ENCODE assay signal across 8 cellular contexts in genomic region chr19:1244693-1245451, GRCh38. TPM values are rescaled to one million over a fixed set of nuclear protein-coding genes. Genes with fewer than 3 reads are reported as not detected.
DNase-seq lines count a peak whose midpoint lies in the region; ATAC-seq and TF ChIP-seq lines count a peak whose summit lies in the region.

No MANE protein-coding gene starts in this region.

- H3K4me2 ChIP-seq in BLaER1 (peak overlapping the region; percentile 98), PC-9 (peak overlapping the region; percentile 40; the same call in 1 of the 2 replicates), neural progenitor cell (no peak overlapping the region)

- no TSS peak for BruUV-seq in PC-9 (replicated peaks; lab: Mats Ljungman, UMichigan)

- H3K9ac ChIP-seq in BLaER1, result peak overlapping the region; percentile 68
- H3K9ac ChIP-seq in neural progenitor cell, result no peak overlapping the region

- H3K27me3 ChIP-seq in BLaER1, result peaks cover 1% of the 10 kb centered on the region
- H3K27me3 ChIP-seq in PC-9 (ENCODE audit: insufficient read depth, low read depth), result no peaks in the 10 kb centered on the region
- peaks cover 7% of the 10 kb centered on the region for H3K27me3 ChIP-seq in neural progenitor cell

- no peaks in the 10 kb centered on the region for H3K9me3 Mint-ChIP-seq in neural progenitor cell

- TF ChIP-seq CTCF in PC-9 (conservative IDR thresholded peaks at IDR 0.05) (no peak), neural progenitor cell (IDR thresholded peaks at IDR 0.05) (no peak)

- H3K9me2 ChIP-seq in PC-9 (ENCODE audit: insufficient read depth), result no peaks in the 10 kb centered on the region

- H3K4me3 ChIP-seq in BLaER1, result peak overlapping the region; percentile 58
- no peak overlapping the region for H3K4me3 ChIP-seq in PC-9
- no peak overlapping the region for H3K4me3 ChIP-seq in neural progenitor cell

- H3K27ac ChIP-seq in BLaER1, result peak overlapping the region; percentile 61
- no peak overlapping the region for H3K27ac ChIP-seq in PC-9
- peak overlapping the region; percentile 99 for H3K27ac ChIP-seq in epithelial cell of prostate
- no peak overlapping the region for H3K27ac ChIP-seq in neural progenitor cell

- intact Hi-C loops in PC-9 (cut with micrococcal nuclease; ENCODE audit: unreplicated experiment), result loop anchor here (5.0 kb wide), 1 partner anchor 63 kb away; no protein-coding TSS in a partner anchor

- no peak for ATAC-seq in activated CD4-positive, CD25-positive, alpha-beta regulatory T cell treated with anti-CD3 and anti-CD28 coated beads, Interleukin-2, amount 50 U/mL, for 24 hours
- no peak for ATAC-seq in HG02678 (IDR thresholded peaks at IDR 0.05; ENCODE audit: unreplicated experiment)
- ATAC-seq in GM18870 (IDR thresholded peaks at IDR 0.05; ENCODE audit: unreplicated experiment), result no peak

- H3K4me1 Mint-ChIP-seq in neural progenitor cell, result peaks cover 26% of the 10 kb centered on the region

- peaks cover 37% of the 10 kb centered on the region for H4K20me1 ChIP-seq in BLaER1
- H4K20me1 ChIP-seq in PC-9 (ENCODE audit: insufficient read depth), result no peaks in the 10 kb centered on the region
- H4K20me1 ChIP-seq in neural progenitor cell (ENCODE audit: low read depth), result peaks cover 39% of the 10 kb centered on the region

- H2AFZ ChIP-seq in PC-9 (no peak overlapping the region), neural progenitor cell (replicated peaks) (no peak overlapping the region)

- peaks cover 24% of the 10 kb centered on the region for H3F3A ChIP-seq in PC-9 (ENCODE audit: insufficient read depth, low read depth)
- H3F3A ChIP-seq in neural progenitor cell (ENCODE audit: low read depth), result peaks cover 42% of the 10 kb centered on the region

- peak overlapping the region; percentile 76 for H3K4me3 Mint-ChIP-seq in neural progenitor cell

- CTCF ChIA-PET in PC-9 (lab: Charles Lee), result interaction anchor here (0.5 to 3.0 kb wide), 6 partner anchors 8 to 582 kb away, joined by 3 to 76 read pairs (median 6); partner anchors contain the start of genes CIRBP and RNF126

- H3K36me3 ChIP-seq in BLaER1 (peaks cover 14% of the 10 kb centered on the region; the same call in 1 of the 2 replicates), PC-9 (ENCODE audit: low read depth) (no peaks in the 10 kb centered on the region), neural progenitor cell (no peaks in the 10 kb centered on the region)

- H3K79me2 ChIP-seq in PC-9 (ENCODE audit: low read depth) (peaks cover 10% of the 10 kb centered on the region), neural progenitor cell (ENCODE audit: low read depth) (peaks cover 10% of the 10 kb centered on the region)

- peaks cover 72% of the 10 kb centered on the region for H3K4me1 ChIP-seq in BLaER1
- H3K4me1 ChIP-seq in PC-9 (replicated peaks; ENCODE audit: insufficient read depth), result peaks cover 32% of the 10 kb centered on the region
- H3K4me1 ChIP-seq in neural progenitor cell, result peaks cover 10% of the 10 kb centered on the region

- POLR2A ChIA-PET in PC-9 (lab: Charles Lee; ENCODE audit: unreplicated experiment), result interaction anchor here (0.6 to 1.7 kb wide), 4 partner anchors 8 to 31 kb away, joined by 3 to 23 read pairs (median 7); partner anchors contain the start of gene CIRBP

- no peak for DNase-seq in PC-9
- DNase-seq in epithelial cell of prostate (ENCODE audit: low read depth, low spot score), result no peak
- DNase-seq in neural progenitor cell (ENCODE audit: low spot score), result no peak
- DNase-seq in NCI-H2107 treated with DMSO at 0.1 percent for 48 hours (lab: John Stamatoyannopoulos, UW; ENCODE audit: unreplicated experiment), result no peak

- H3K27me3 Mint-ChIP-seq in neural progenitor cell (ENCODE audit: insufficient read depth, low read depth), result peaks cover 5% of the 10 kb centered on the region

- no peak overlapping the region for H3K27ac Mint-ChIP-seq in neural progenitor cell

- no peaks in the 10 kb centered on the region for H3K9me3 ChIP-seq in BLaER1
- H3K9me3 ChIP-seq in PC-9 (ENCODE audit: insufficient read depth, low read depth), result no peaks in the 10 kb centered on the region
- no peaks in the 10 kb centered on the region for H3K9me3 ChIP-seq in neural progenitor cell (ENCODE audit: low read depth)

- no peaks in the 10 kb centered on the region for H3K36me3 Mint-ChIP-seq in neural progenitor cell

RNA-seq across cellular contexts. Expression of gene ATP5F1D, which starts 3.3 kb away (rescaled TPM):
- 157 and 214 TPM in 2 replicates for total RNA-seq in PC-9 (2021)
- 7.1 and 52.0 TPM in 2 replicates for total RNA-seq in neural progenitor cell (ENCODE audit: low replicate concordance)

RNA-seq across cellular contexts. Expression of gene MIDN, which starts 3.5 kb away (rescaled TPM):
- 61.4 and 92.0 TPM in 2 replicates for total RNA-seq in PC-9 (2021)
- 16.1 and 51.3 TPM in 2 replicates for total RNA-seq in neural progenitor cell (ENCODE audit: low replicate concordance)

RNA-seq across cellular contexts. Expression of gene CBARP, which starts 7.1 kb away (rescaled TPM):
- 1.8 and 1.9 TPM in 2 replicates for total RNA-seq in PC-9 (2021)
- 1.2 and 17.8 TPM in 2 replicates for total RNA-seq in neural progenitor cell (ENCODE audit: low replicate concordance)

RNA-seq across cellular contexts. Expression of gene CIRBP, which starts 24.3 kb away (rescaled TPM):
- total RNA-seq in PC-9 (2021) (86.9 and 143 TPM in 2 replicates), neural progenitor cell (ENCODE audit: low replicate concordance) (395 and 737 TPM in 2 replicates)

RNA-seq across cellular contexts. Expression of gene FAM174C, which starts 30.5 kb away (rescaled TPM):
- total RNA-seq in PC-9 (2021) (51.8 and 64.2 TPM in 2 replicates), neural progenitor cell (ENCODE audit: low replicate concordance) (4.8 and 14.6 TPM in 2 replicates)

Comparison
In these comparisons a context has a peak if more than half of its experiments do, and no peak if none do; other contexts are left out.
1. H3K27ac ChIP-seq: peak in BLaER1 (single experiment) and epithelial cell of prostate (single experiment); none in PC-9 (single experiment) and neural progenitor cell (single experiment).